9 cellular contexts compared by ENCODE assay signal in the genomic region with DNA sequence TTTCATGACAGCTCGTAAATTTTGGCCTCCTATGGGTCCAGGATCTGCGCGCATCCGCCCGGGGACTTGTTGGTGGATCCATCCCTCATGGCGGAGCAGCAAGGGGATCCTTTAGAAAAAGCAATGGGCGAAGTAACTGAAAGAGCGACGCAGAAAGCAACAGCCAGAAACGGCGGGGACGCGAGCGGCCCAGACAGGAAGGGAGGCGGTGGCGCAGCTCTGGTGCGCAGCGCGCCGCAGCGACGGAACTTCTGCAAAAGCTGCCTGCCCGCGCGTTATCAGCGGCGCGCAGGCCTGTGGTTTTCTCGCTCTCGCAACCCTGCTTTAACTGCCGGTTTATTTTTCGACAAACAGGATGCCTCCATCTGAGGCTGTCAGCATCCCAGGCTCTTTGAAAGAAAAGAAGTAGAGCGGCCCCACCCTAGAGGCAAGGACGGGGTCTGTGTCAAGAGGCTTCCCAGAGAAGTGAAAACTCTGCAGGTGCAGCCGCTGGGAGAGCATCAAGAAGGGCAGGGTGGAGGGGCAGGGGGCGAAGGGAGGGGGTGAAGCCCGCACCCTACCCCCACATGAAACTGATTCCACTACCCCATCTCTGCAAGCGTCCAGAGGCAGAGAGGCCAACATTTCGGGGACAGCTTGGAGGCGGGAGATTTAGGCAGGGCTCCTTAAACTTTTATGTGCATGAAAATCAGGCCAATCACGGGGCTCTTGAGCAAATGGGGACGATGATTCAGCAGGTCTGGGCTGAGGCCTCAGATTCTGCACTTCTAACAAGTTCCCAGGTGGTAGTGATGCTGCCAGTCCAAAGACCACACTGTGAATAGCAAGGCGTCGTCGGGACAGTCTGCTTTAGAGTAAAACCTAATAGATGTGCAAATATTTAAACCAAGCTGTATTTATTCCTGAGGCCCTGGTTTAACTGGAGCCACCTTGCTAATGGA. TPM values are rescaled to one million over a fixed set of nuclear protein-coding genes. Genes with fewer than 3 reads are reported as not detected.
DNase-seq lines count a peak whose midpoint lies in the region; ATAC-seq and TF ChIP-seq lines count a peak whose summit lies in the region.
"Had no signal": no experiment of that assay in that cellular context is flagged by ENCODE, and none has a peak within 500 bp of the region (broad histone marks: within the 10 kb centered on the region; RNA-seq: fewer than 3 reads in every experiment).

No MANE protein-coding gene starts in this region.

- peaks cover 21% of the 10 kb centered on the region for H3K36me3 ChIP-seq in OCI-LY3 (replicated peaks; ENCODE audit: low read depth, low read length)
- no peaks in the 10 kb centered on the region for H3K36me3 ChIP-seq in heart left ventricle
- H3K36me3 ChIP-seq: SJSA1 had no signal

- ATAC-seq in HG02610 (IDR thresholded peaks at IDR 0.05; ENCODE audit: unreplicated experiment) (peak; percentile 62), heart left ventricle (peak; percentile 76 to 88 (median 86)), HG03457 (IDR thresholded peaks at IDR 0.05; ENCODE audit: unreplicated experiment) (no peak)

- peak overlapping the region; percentile 10 for H3K27ac ChIP-seq in OCI-LY3 (ENCODE audit: low read length)
- peak overlapping the region in 6 of 12 donors; percentile 15 to 72 (median 38) for H3K27ac ChIP-seq in heart left ventricle
- H3K27ac ChIP-seq: SJSA1 had no signal

- peak; percentile 51 for DNase-seq in GM12864 (ENCODE audit: low read depth)
- DNase-seq in activated T-helper 9 cell treated with anti-CD3 and anti-CD28 coated beads, Interleukin-2, amount 50 U/mL, for 16 hours (ENCODE audit: low read depth), result peak; percentile 73
- DNase-seq in heart left ventricle, result peak; percentile 44 to 88 (median 64)
- DNase-seq in retina, result peak; percentile 76
- DNase-seq in cerebellum (ENCODE audit: low spot score), result no peak

- peaks cover 78% of the 10 kb centered on the region for H4K20me1 ChIP-seq in OCI-LY3 (ENCODE audit: insufficient read depth, low read length)

- 12 to 23% (median 15%) methylated on average over 29 to 45 of the region's 45 CpGs for whole genome bisulfite sequencing in heart left ventricle, 4 donors

- TF ChIP-seq CTCF in GM12864 (IDR thresholded peaks at IDR 0.05; ENCODE audit: low read depth, low read length, missing control alignments), result no peak
- 0 out of 2 replicates have a peak, but pooled peaks have one; percentile 10 for TF ChIP-seq CTCF in OCI-LY3 (IDR thresholded peaks at IDR 0.05; ENCODE audit: low read depth, low read length)
- TF ChIP-seq CTCF in heart left ventricle (IDR thresholded peaks at IDR 0.05), result peak in 1 of 12 donors; percentile 4

- H3K4me3 ChIP-seq in GM12864 (ENCODE audit: low read depth, low read length), result peak overlapping the region; percentile 38
- peak overlapping the region; percentile 76 for H3K4me3 ChIP-seq in OCI-LY3 (ENCODE audit: low read length)
- peak overlapping the region in 8 of 12 donors; percentile 3 to 43 (median 32) for H3K4me3 ChIP-seq in heart left ventricle
- H3K4me3 ChIP-seq: SJSA1 had no signal

- peak overlapping the region; percentile 91 for H3K4me2 ChIP-seq in OCI-LY3 (ENCODE audit: low read length)

- peak overlapping the region; percentile 41 for H3K9ac ChIP-seq in OCI-LY3 (ENCODE audit: low read length)

- no peaks in the 10 kb centered on the region for H3K9me3 ChIP-seq in OCI-LY3 (ENCODE audit: insufficient read depth, low read length)
- no peaks in the 10 kb centered on the region for H3K9me3 ChIP-seq in heart left ventricle
- H3K9me3 ChIP-seq: SJSA1 had no signal

- intact Hi-C loops in heart left ventricle (cut with DNase I), result no loop called here

- peaks cover 12% of the 10 kb centered on the region; the same call in 1 of the 2 replicates for H3K27me3 ChIP-seq in OCI-LY3 (ENCODE audit: low read depth, low read length)
- peaks cover 0 to 26% (median 3%) of the 10 kb centered on the region in 9 donors for H3K27me3 ChIP-seq in heart left ventricle
- H3K27me3 ChIP-seq: SJSA1 had no signal

- H2AFZ ChIP-seq in OCI-LY3 (ENCODE audit: low read depth, low read length), result no peak overlapping the region

- peaks cover 35% of the 10 kb centered on the region for H3K79me2 ChIP-seq in OCI-LY3 (ENCODE audit: low read length)

- no peak for TF ChIP-seq POLR2A in heart left ventricle (IDR thresholded peaks at IDR 0.05)

- H3K4me1 ChIP-seq in OCI-LY3 (ENCODE audit: low read length) (peaks cover 37% of the 10 kb centered on the region), heart left ventricle (peaks cover 0 to 55% (median 0%) of the 10 kb centered on the region in 12 donors)

RNA-seq across cellular contexts. Expression of gene RUNX1, which starts 22.2 kb away (rescaled TPM):
- total RNA-seq in heart left ventricle (10 to 100 TPM in 2 of 9 donors, 1 to 10 TPM in 7; 1.5 to 54.5 (median 4.9) TPM), cerebellum (1.8 TPM)
- polyA plus RNA-seq in heart left ventricle, result 1 to 10 TPM in 1 of 2 donors, under 1 TPM in 1; 0.61 to 1.9 TPM
